ENCODE assay signal across 10 cellular contexts in the genomic region with DNA sequence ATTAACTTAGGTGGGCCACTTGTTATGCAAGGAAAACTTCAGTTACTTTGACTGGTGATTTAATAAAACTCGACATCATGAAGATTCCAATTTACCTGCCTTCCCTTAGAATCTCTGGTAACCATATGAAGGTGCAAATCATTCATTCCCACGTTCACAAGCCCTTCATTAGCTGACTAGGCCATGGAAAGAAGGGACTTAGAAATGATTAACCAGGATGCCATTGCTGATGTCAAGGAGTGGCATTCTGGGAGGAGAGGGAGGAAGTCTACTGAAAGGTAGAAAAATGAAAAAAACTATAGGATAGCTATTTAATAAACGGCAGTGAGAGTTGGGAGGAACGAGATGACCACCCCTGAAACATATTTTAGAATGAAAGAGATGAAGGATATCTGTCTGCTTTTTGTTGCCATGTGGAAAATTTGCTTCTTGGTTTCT. TPM values are rescaled to one million over a fixed set of nuclear protein-coding genes. Genes with fewer than 3 reads are reported as not detected.
DNase-seq lines count a peak whose midpoint lies in the region; ATAC-seq, FAIRE-seq and TF ChIP-seq lines count a peak whose summit lies in the region.
"Had no signal": no experiment of that assay in that cellular context is flagged by ENCODE, and none has a peak within 500 bp of the region (broad histone marks: within the 10 kb centered on the region; RNA-seq: fewer than 3 reads in every experiment).

No MANE protein-coding gene starts in this region.

- no peaks in the 10 kb centered on the region for H3K9me2 ChIP-seq in OCI-LY7 (ENCODE audit: insufficient read depth, low read length)

- H2AFZ ChIP-seq in OCI-LY7 (ENCODE audit: low read length), result no peak overlapping the region
- no peak overlapping the region for H2AFZ ChIP-seq in H1 (ENCODE audit: low read length)
- no peak overlapping the region for H2AFZ ChIP-seq in smooth muscle cell (ENCODE audit: low read depth)

- no peak overlapping the region for H2BK20ac ChIP-seq in H1 (ENCODE audit: low read length)

- no peak overlapping the region for H3K18ac ChIP-seq in H1 (ENCODE audit: extremely low read depth, low read length)

- H3K23me2 ChIP-seq in H1 (ENCODE audit: low read depth, low read length), result peaks cover 3% of the 10 kb centered on the region; the same call in 1 of the 2 replicates

- H2AK5ac ChIP-seq in H1 (ENCODE audit: low read depth, low read length), result no peak overlapping the region

- ATAC-seq in activated T-cell treated with anti-CD3 and anti-CD28 coated beads, Interleukin-2, amount 50 U/mL, for 4 hours, result no peak
- ATAC-seq in GM21526 (IDR thresholded peaks at IDR 0.05; ENCODE audit: low FRiP score, unreplicated experiment) (no peak), aorta (ENCODE audit: low FRiP score) (no peak), HG03354 (IDR thresholded peaks at IDR 0.05; ENCODE audit: poor library complexity, severe bottlenecking, unreplicated experiment) (no peak)

- peaks cover 33% of the 10 kb centered on the region for H3K36me3 Mint-ChIP-seq in activated T-cell treated with anti-CD3 and anti-CD28 coated beads, Interleukin-2, amount 50 U/mL, for 4 hours (ENCODE audit: insufficient read depth)

- CTCF ChIA-PET in OCI-LY7 (lab: Charles Lee; ENCODE audit: unreplicated experiment), result no interaction called here
- CTCF ChIA-PET in H1 (lab: Charles Lee; ENCODE audit: partially characterized antibody), result no interaction called here

- no peak overlapping the region for H3K4ac ChIP-seq in H1 (replicated peaks; ENCODE audit: insufficient read length, low read depth, low read length)

- DNase-seq in activated T-cell treated with anti-CD3 and anti-CD28 coated beads, Interleukin-2, amount 50 U/mL, for 4 hours, result no peak
- DNase-seq in activated T-cell treated with anti-CD3 and anti-CD28 coated beads for 4 hours (no peak), OCI-LY7 (ENCODE audit: low spot score) (no peak), H1 (ENCODE audit: low read depth in 1 of 2, low spot score in 2 of 2) (no peak), smooth muscle cell (lab: John Stamatoyannopoulos, UW; ENCODE audit: unreplicated experiment) (no peak), aorta (no peak)
- DNase-seq: sigmoid colon; stimulated activated naive CD4-positive, alpha-beta T cell treated with Interleukin-2 at 50 U/mL for 16 hours had no signal

- TF ChIP-seq RAD21 in H1 (IDR thresholded peaks at IDR 0.05 in 1 of 2, conservative IDR thresholded peaks at IDR 0.05 in 1 of 2; ENCODE audit: low read depth in 2 of 2, low read length in 2 of 2), result no peak

- H3K14ac ChIP-seq in H1 (ENCODE audit: insufficient read length), result no peak overlapping the region

- no peak overlapping the region for H4K5ac ChIP-seq in H1 (ENCODE audit: insufficient read length, low read depth, low read length)

- POLR2A ChIA-PET in OCI-LY7 (lab: Charles Lee) (interaction anchor here (0.7 to 1.5 kb wide), 4 partner anchors 9 to 26 kb away, joined by 3 to 4 read pairs (median 3); no protein-coding TSS in a partner anchor), H1 (lab: Charles Lee; ENCODE audit: partially characterized antibody) (interaction anchor here (1.5 kb wide), 1 partner anchor 10 kb away, joined by 5 read pairs; no protein-coding TSS in a partner anchor)

- peaks cover 61% of the 10 kb centered on the region for H3K36me3 ChIP-seq in OCI-LY7 (ENCODE audit: insufficient read depth, low read length)
- H3K36me3 ChIP-seq in H1 (ENCODE audit: control insufficient read depth in 2 of 4, insufficient read depth in 4 of 4, low read length in 3 of 4), result peaks cover 0 to 54% (median 19%) of the 10 kb centered on the region in 4 experiments; a peak in 7 of 8 replicates
- H3K36me3 ChIP-seq in smooth muscle cell (ENCODE audit: low read depth), result peaks cover 3% of the 10 kb centered on the region
- H3K36me3 ChIP-seq in aorta (ENCODE audit: control insufficient read depth in 1 of 2, insufficient read depth in 2 of 2, low read length in 1 of 2), result peaks cover 0 to 6% of the 10 kb centered on the region in 2 donors

- intact Hi-C loops in OCI-LY7 (cut with micrococcal nuclease; ENCODE audit: unreplicated experiment) (loop anchor here (2.0 to 10.0 kb wide), 3 partner anchors 504 to 699 kb away; a partner anchor contains a TSS), aorta (cut with DNase I) (no loop called here)

- no peak overlapping the region for H2BK120ac ChIP-seq in H1 (replicated peaks; ENCODE audit: low read depth, low read length)

- no peaks in the 10 kb centered on the region for H4K20me1 ChIP-seq in OCI-LY7 (ENCODE audit: insufficient read depth, low read length)
- H4K20me1 ChIP-seq in H1 (replicated peaks in 1 of 2; ENCODE audit: control insufficient read depth in 1 of 2, insufficient read depth in 2 of 2, low read length in 2 of 2), result peaks cover 0 to 2% of the 10 kb centered on the region in 2 experiments
- no peaks in the 10 kb centered on the region for H4K20me1 ChIP-seq in smooth muscle cell (ENCODE audit: low read depth)

- H3K9ac ChIP-seq in H1 (replicated peaks in 1 of 4; ENCODE audit: extremely low read depth in 1 of 4, low read depth in 3 of 4, low read length in 3 of 4), result no peak overlapping the region
- no peak overlapping the region for H3K9ac ChIP-seq in smooth muscle cell (ENCODE audit: low read depth)

- no peaks in the 10 kb centered on the region for H3K9me3 ChIP-seq in OCI-LY7 (ENCODE audit: low read length)
- H3K9me3 ChIP-seq in H1 (ENCODE audit: insufficient read depth in 2 of 2, low read depth in 1 of 2, low read length in 1 of 2), result no peaks in the 10 kb centered on the region
- no peaks in the 10 kb centered on the region for H3K9me3 ChIP-seq in smooth muscle cell (replicated peaks; ENCODE audit: low read depth)
- no peaks in the 10 kb centered on the region for H3K9me3 ChIP-seq in aorta (ENCODE audit: control insufficient read depth, low read length)
- H3K9me3 ChIP-seq: sigmoid colon had no signal

- H3K27ac ChIP-seq in OCI-LY7 (ENCODE audit: low read depth, low read length, poor library complexity, severe bottlenecking), result peak overlapping the region; percentile 58
- no peak overlapping the region for H3K27ac ChIP-seq in H1 (ENCODE audit: low read depth, low read length)
- H3K27ac ChIP-seq in smooth muscle cell (ENCODE audit: low read depth), result peak overlapping the region; percentile 19
- H3K27ac ChIP-seq in aorta (ENCODE audit: low read depth in 1 of 2, low read length in 2 of 2), result peak overlapping the region in 1 of 2 donors; percentile 58

- no peak for FAIRE-seq in H1 (lab: Jason Lieb, UNC)

- no peaks in the 10 kb centered on the region for H3K9me3 Mint-ChIP-seq in activated T-cell treated with anti-CD3 and anti-CD28 coated beads, Interleukin-2, amount 50 U/mL, for 4 hours

- H3K79me1 ChIP-seq in H1 (ENCODE audit: low read depth, low read length), result no peaks in the 10 kb centered on the region

- H2BK15ac ChIP-seq in H1 (ENCODE audit: low read length), result no peak overlapping the region

- no peaks in the 10 kb centered on the region for H3F3A ChIP-seq in smooth muscle cell (ENCODE audit: low read depth)

- H3K79me2 ChIP-seq in OCI-LY7 (ENCODE audit: insufficient read depth, low read depth, low read length), result peaks cover 61% of the 10 kb centered on the region
- H3K79me2 ChIP-seq in H1 (ENCODE audit: control insufficient read depth in 1 of 2, insufficient read depth in 2 of 2, low read length in 2 of 2), result peaks cover 0 to 44% of the 10 kb centered on the region in 2 experiments; a peak in 2 of 4 replicates
- peaks cover 3% of the 10 kb centered on the region for H3K79me2 ChIP-seq in smooth muscle cell (ENCODE audit: low read depth)

- TF ChIP-seq CTCF in OCI-LY7 (conservative IDR thresholded peaks at IDR 0.05; ENCODE audit: low read length) (no peak), H1 (IDR thresholded peaks at IDR 0.05; ENCODE audit: control extremely low read depth in 1 of 3, insufficient read depth in 1 of 3, low read depth in 1 of 3, low read length in 3 of 3) (no peak), smooth muscle cell (IDR thresholded peaks at IDR 0.05; ENCODE audit: borderline replicate concordance, insufficient read depth, poor library complexity, severe bottlenecking) (no peak)

- no peak for TF ChIP-seq EP300 in H1 (IDR thresholded peaks at IDR 0.05; ENCODE audit: borderline replicate concordance in 1 of 2, low read depth in 2 of 2, low read length in 2 of 2)

- H3K56ac ChIP-seq in H1 (replicated peaks; ENCODE audit: insufficient read length, low read depth, low read length), result no peak overlapping the region

- H3K4me2 ChIP-seq in OCI-LY7 (ENCODE audit: low read length) (peak overlapping the region; percentile 95), H1 (ENCODE audit: insufficient read depth in 1 of 2, low read depth in 2 of 2, low read length in 2 of 2) (peak overlapping the region; percentile 71 to 83), smooth muscle cell (peak overlapping the region; percentile 92)

- H3K27me3 ChIP-seq in H1 (replicated peaks in 1 of 4; ENCODE audit: control insufficient read depth in 3 of 4, extremely low read depth in 1 of 4, insufficient read depth in 3 of 4, low read length in 3 of 4), result no peaks in the 10 kb centered on the region
- H3K27me3 ChIP-seq in smooth muscle cell (ENCODE audit: low read depth), result no peaks in the 10 kb centered on the region
- no peaks in the 10 kb centered on the region for H3K27me3 ChIP-seq in aorta (ENCODE audit: control insufficient read depth in 1 of 2, insufficient read depth in 2 of 2, low read length in 1 of 2)
- H3K27me3 ChIP-seq: sigmoid colon had no signal

- H3K4me1 ChIP-seq in OCI-LY7 (ENCODE audit: insufficient read depth, low read length, poor library complexity, severe bottlenecking), result peaks cover 22% of the 10 kb centered on the region
- peaks cover 0 to 12% (median 2%) of the 10 kb centered on the region in 4 experiments; a peak in 5 of 7 replicates for H3K4me1 ChIP-seq in H1 (replicated peaks in 1 of 4; ENCODE audit: control insufficient read depth in 3 of 4, insufficient read depth in 4 of 4, low read length in 3 of 4)
- peaks cover 5% of the 10 kb centered on the region for H3K4me1 ChIP-seq in smooth muscle cell (ENCODE audit: low read depth)
- H3K4me1 ChIP-seq in aorta (ENCODE audit: control insufficient read depth in 1 of 2, insufficient read depth in 2 of 2, low read length in 2 of 2), result peaks cover 0 to 2% of the 10 kb centered on the region in 2 donors

- 88% methylated on average over 4 of the region's 4 CpGs; no CpG with 5 or more reads in 1 of the 2 experiments for WGBS in H1 (ENCODE audit: extremely low coverage in 1 of 2, insufficient coverage in 1 of 2, insufficient read length in 1 of 2, insufficient replicate concordance in 2 of 2, low coverage in 1 of 2, low lambda C conversion rate in 2 of 2, missing lambda C conversion rate in 1 of 2), 2 experiments
- 92% methylated on average over 4 of the region's 4 CpGs for WGBS in smooth muscle cell (ENCODE audit: low lambda C conversion rate)
- 84 to 87% methylated on average over 4 of the region's 4 CpGs for WGBS in aorta, 2 donors

- H3K4me3 ChIP-seq in OCI-LY7 (ENCODE audit: low read depth, low read length, poor library complexity, severe bottlenecking), result peak overlapping the region; percentile 88
- peak overlapping the region in 3 of 4 experiments; percentile 8 to 84 (median 17); a peak in 5 of 8 replicates for H3K4me3 ChIP-seq in H1 (ENCODE audit: extremely low read depth in 1 of 4, insufficient read depth in 2 of 4, low read depth in 3 of 4, low read length in 4 of 4)
- no peak overlapping the region for H3K4me3 ChIP-seq in smooth muscle cell
- no peak overlapping the region for H3K4me3 ChIP-seq in aorta (ENCODE audit: low read length in 2 of 2)

- no peak for TF ChIP-seq POLR2A in H1 (IDR thresholded peaks at IDR 0.05; ENCODE audit: control extremely low read depth in 1 of 2, low read depth in 2 of 2, low read length in 2 of 2)

- no peak overlapping the region for H2BK5ac ChIP-seq in H1 (ENCODE audit: low read depth, low read length)

- TSS peak; percentile 61 for BruUV-seq in OCI-LY7 (replicated peaks; lab: Mats Ljungman, UMichigan)

- no peak overlapping the region for H4K91ac ChIP-seq in H1 (replicated peaks; ENCODE audit: insufficient read length, low read length)

- no peak overlapping the region for H4K8ac ChIP-seq in H1 (ENCODE audit: extremely low read depth, insufficient read depth, low read length)

- no peaks in the 10 kb centered on the region for H3K27me3 Mint-ChIP-seq in activated T-cell treated with anti-CD3 and anti-CD28 coated beads, Interleukin-2, amount 50 U/mL, for 4 hours (ENCODE audit: low read depth)

- H3K4me3 Mint-ChIP-seq in activated T-cell treated with anti-CD3 and anti-CD28 coated beads, Interleukin-2, amount 50 U/mL, for 4 hours, result peak overlapping the region; percentile 96

- H3K4me1 Mint-ChIP-seq in activated T-cell treated with anti-CD3 and anti-CD28 coated beads, Interleukin-2, amount 50 U/mL, for 4 hours (ENCODE audit: low read depth), result peaks cover 38% of the 10 kb centered on the region

- H2BK12ac ChIP-seq in H1 (ENCODE audit: low read depth, low read length), result no peak overlapping the region

- no peak overlapping the region for H3K23ac ChIP-seq in H1 (ENCODE audit: insufficient read length)

RNA-seq across cellular contexts. Expression of a gene that starts 1.4 kb away (rescaled TPM):
- total RNA-seq in activated T-cell treated with anti-CD3 and anti-CD28 coated beads, Interleukin-2, amount 50 U/mL, for 4 hours, result 100 to 1,000 TPM; 289 to 356 (median 345) TPM
- total RNA-seq in OCI-LY7 (2014; rRNA removed; shearing (Covaris generic)), result 60.8 and 66.6 TPM in 2 replicates
- total RNA-seq in OCI-LY7 (2022) (224 and 225 TPM in 2 replicates), smooth muscle cell (10.7 and 28.3 TPM in 2 replicates), aorta (10 to 100 TPM; 40.3 to 41.0 TPM)
- total RNA-seq in H1 (2021; fragmentation: NEBNext Ultra II Directional; extraction: Animal tissue kit (Norgen Biotek cat#: 25700)), result 318 and 319 TPM in 2 replicates
- polyA plus RNA-seq in H1 (2011; rRNA removed) (104 and 139 TPM in 2 replicates), smooth muscle cell (67.7 and 87.3 TPM in 2 replicates), aorta (10 to 100 TPM; 45.6 to 66.2 TPM)
- polyA plus RNA-seq in H1 (2011; cell fraction: cytosol; rRNA removed), result 143 TPM
- 156 TPM for polyA plus RNA-seq in H1 (2011; cell fraction: nucleus; rRNA removed)
- polyA plus RNA-seq in H1 (2012, experiment 1 of 2), result 359 to 484 TPM (median 376 TPM) in 4 replicates
- 228 TPM for polyA plus RNA-seq in H1 (2012, experiment 2 of 2)
- polyA plus RNA-seq in H1 (2013, experiment 1 of 2), result 507 TPM
- polyA plus RNA-seq in H1 (2013, experiment 2 of 2), result 501 TPM
- polyA minus RNA-seq in H1 (2011; rRNA and poly(A)+ RNA removed), result 291 and 361 TPM in 2 replicates
- 155 TPM for polyA minus RNA-seq in H1 (2011; cell fraction: cytosol; rRNA and poly(A)+ RNA removed)
- 107 TPM for polyA minus RNA-seq in H1 (2011; cell fraction: nucleus; rRNA and poly(A)+ RNA removed)

Comparison
In these comparisons a context has a peak if more than half of its experiments do, and no peak if none do; other contexts are left out.
1. H3K4me3 ChIP-seq: peak in OCI-LY7 (single experiment) and H1 (3 of 4); none in smooth muscle cell (single experiment) and aorta (0 of 2).
2. Peak in every context shown above with its lines, with median percentiles within 50 percentile points of each other: H3K4me2 ChIP-seq.